8 cellular contexts compared by ENCODE assay signal in genomic region chr17:80991645-80992076, GRCh38. TPM values are rescaled to one million over a fixed set of nuclear protein-coding genes. Genes with fewer than 3 reads are reported as not detected.
DNase-seq lines count a peak whose midpoint lies in the region; ATAC-seq and TF ChIP-seq lines count a peak whose summit lies in the region.

Gene CHMP6 (plus strand): TSS chr17:80991841. CDS start chr17:80991919, 78 bp downstream.

- peaks cover 17% of the 10 kb centered on the region for H3K4me1 Mint-ChIP-seq in neural crest cell

- H3K36me3 ChIP-seq in stomach smooth muscle (ENCODE audit: control insufficient read depth in 2 of 2, insufficient read depth in 2 of 2, low read length in 2 of 2): peaks cover 10% of the 10 kb centered on the region in 2 donors

- H3K27me3 ChIP-seq in HL-60 (ENCODE audit: insufficient read depth, poor library complexity, severe bottlenecking) (no peaks in the 10 kb centered on the region), foreskin keratinocyte (no peaks in the 10 kb centered on the region), stomach smooth muscle (ENCODE audit: control insufficient read depth in 1 of 2, insufficient read depth in 2 of 2, low read length in 2 of 2) (no peaks in the 10 kb centered on the region)

- H3K9me3 Mint-ChIP-seq in neural crest cell: no peaks in the 10 kb centered on the region

- no peak for ATAC-seq in foreskin keratinocyte

- H3K27ac ChIP-seq in HL-60 (replicated peaks): peak within 1 kb of the TSS; percentile 56
- H3K27ac ChIP-seq in foreskin keratinocyte: peak within 1 kb of the TSS; percentile 90
- H3K27ac ChIP-seq in stomach smooth muscle (ENCODE audit: low read length): no peak within 1 kb of the TSS

- DNase-seq in GM12865 (ENCODE audit: low read depth) (peak; percentile 88), HL-60 (ENCODE audit: low read depth in 1 of 2, low spot score in 1 of 2) (peak; percentile 60 to 65), foreskin keratinocyte (peak in 1 of 2 donors; percentile 39), neural crest cell (ENCODE audit: low read depth, low spot score) (peak; percentile 66), NCI-H526 treated with DMSO at 0.1 percent for 48 hours (lab: John Stamatoyannopoulos, UW) (no peak)
- DNase-seq in activated gamma-delta T cell treated with anti-CD3 and anti-CD28 coated beads, Interleukin-2, amount 50 U/mL, for 16 hours (ENCODE audit: low read depth): peak; percentile 40

- H3K36me3 Mint-ChIP-seq in neural crest cell (ENCODE audit: low read depth): no peaks in the 10 kb centered on the region

- peak; percentile 17 for TF ChIP-seq CTCF in GM12865 (IDR thresholded peaks at IDR 0.05; ENCODE audit: insufficient read depth, low read depth, low read length, missing control alignments)
- TF ChIP-seq CTCF in HL-60 (IDR thresholded peaks at IDR 0.05; ENCODE audit: insufficient read depth, low read length): no peak
- TF ChIP-seq CTCF in foreskin keratinocyte (conservative IDR thresholded peaks at IDR 0.05): peak; percentile 52
- TF ChIP-seq CTCF in neural crest cell (conservative IDR thresholded peaks at IDR 0.05): peak; percentile 32

- no peak within 1 kb of the TSS for H3K27ac Mint-ChIP-seq in neural crest cell (ENCODE audit: unreplicated experiment)

- peaks cover 12% of the 10 kb centered on the region for H3K27me3 Mint-ChIP-seq in neural crest cell (ENCODE audit: low read depth)

- H3K4me3 ChIP-seq in GM12865 (ENCODE audit: low read depth, low read length) (peak within 1 kb of the TSS; percentile 66), HL-60 (replicated peaks; ENCODE audit: insufficient read depth, low read length) (peak within 1 kb of the TSS; percentile 86), stomach smooth muscle (ENCODE audit: low read length in 2 of 2) (peak within 1 kb of the TSS; percentile 75 to 85)

- H3K4me1 ChIP-seq in foreskin keratinocyte (no peaks in the 10 kb centered on the region), stomach smooth muscle (ENCODE audit: control insufficient read depth, insufficient read depth, low read length) (peaks cover 39% of the 10 kb centered on the region)

- H3K9me3 ChIP-seq in stomach smooth muscle (ENCODE audit: control insufficient read depth in 2 of 2, low read length in 2 of 2): no peaks in the 10 kb centered on the region

- H3K9ac ChIP-seq in stomach smooth muscle (ENCODE audit: low read length in 2 of 2): peak within 1 kb of the TSS; percentile 71 to 86

- peak within 1 kb of the TSS; percentile 89 for H3K4me3 Mint-ChIP-seq in neural crest cell

- TF ChIP-seq POLR2A in Raji (IDR thresholded peaks at IDR 0.05; ENCODE audit: insufficient read depth, low read depth, low read length): peak; percentile 53; the same call in 1 of the 2 replicates

RNA-seq across cellular contexts. Expression of gene CHMP6, which starts in this region (rescaled TPM):
- total RNA-seq in foreskin keratinocyte (26.1 and 27.1 TPM in 2 replicates), neural crest cell (32.7 and 33.2 TPM in 2 replicates)
- polyA plus RNA-seq in foreskin keratinocyte: 41.1 and 43.9 TPM in 2 replicates
